Comparison of ENCODE assay signal across 25 cellular contexts in genomic region chr7:87215051-87215450, GRCh38. TPM values are rescaled to one million over a fixed set of nuclear protein-coding genes. Genes with fewer than 3 reads are reported as not detected.
DNase-seq lines count a peak whose midpoint lies in the region; ATAC-seq and TF ChIP-seq lines count a peak whose summit lies in the region.
"Had no signal": no experiment of that assay in that cellular context is flagged by ENCODE, and none has a peak within 500 bp of the region (broad histone marks: within the 10 kb centered on the region; RNA-seq: fewer than 3 reads in every experiment).

No MANE protein-coding gene starts in this region.

- peaks cover 38 to 83% (median 63%) of the 10 kb centered on the region in 4 donors for H3K4me1 Mint-ChIP-seq in CD4-positive, CD25-positive, alpha-beta regulatory T cell
- H3K4me1 Mint-ChIP-seq in naive thymus-derived CD8-positive, alpha-beta T cell: peaks cover 46 to 88% (median 79%) of the 10 kb centered on the region in 4 donors
- no peaks in the 10 kb centered on the region for H3K4me1 Mint-ChIP-seq in Calu3 (ENCODE audit: low read depth, unreplicated experiment)

- H3K36me3 ChIP-seq in CD4-positive, CD25-positive, alpha-beta regulatory T cell (ENCODE audit: control insufficient read depth, insufficient read depth, low read length): no peaks in the 10 kb centered on the region
- H3K36me3 ChIP-seq in DOHH2 (ENCODE audit: control insufficient read depth, low read length) (peaks cover 93% of the 10 kb centered on the region), SJSA1 (peaks cover 55% of the 10 kb centered on the region)
- H3K36me3 ChIP-seq: pancreas, suprapubic skin had no signal

- POLR2A ChIA-PET in naive thymus-derived CD8-positive, alpha-beta T cell (lab: Charles Lee): interaction anchor here (1.3 to 7.5 kb wide), 3 partner anchors 11 to 62 kb away, joined by 4 to 136 read pairs (median 6); partner anchors contain the start of gene DMTF1

- no peaks in the 10 kb centered on the region for H3K9me2 ChIP-seq in DOHH2 (replicated peaks; ENCODE audit: control insufficient read depth, low read length)
- H3K9me2 ChIP-seq: SK-N-SH had no signal

- peak overlapping the region; percentile 74 for H3K4me2 ChIP-seq in DOHH2 (ENCODE audit: low read length)
- H3K4me2 ChIP-seq: SK-N-SH had no signal

- H3K27ac ChIP-seq in CD4-positive, CD25-positive, alpha-beta regulatory T cell (ENCODE audit: insufficient read depth, low read length, poor library complexity, severe bottlenecking): peak overlapping the region; percentile 93
- H3K27ac ChIP-seq in DOHH2 (ENCODE audit: low read depth, low read length): peak overlapping the region; percentile 96
- H3K27ac ChIP-seq in SJSA1: peak overlapping the region; percentile 70
- H3K27ac ChIP-seq: body of pancreas, lower lobe of right lung, pancreas, suprapubic skin had no signal

- peaks cover 10% of the 10 kb centered on the region for H3K36me3 Mint-ChIP-seq in CD4-positive, CD25-positive, alpha-beta regulatory T cell
- peaks cover 0 to 10% (median 0%) of the 10 kb centered on the region in 3 donors for H3K36me3 Mint-ChIP-seq in naive thymus-derived CD8-positive, alpha-beta T cell
- peaks cover 16% of the 10 kb centered on the region for H3K36me3 Mint-ChIP-seq in Calu3 (ENCODE audit: insufficient read depth, unreplicated experiment)

- TF ChIP-seq CTCF in DOHH2 (IDR thresholded peaks at IDR 0.05; ENCODE audit: low read depth, low read length, poor library complexity, severe bottlenecking) (no peak), Calu3 (IDR thresholded peaks at IDR 0.05; ENCODE audit: unreplicated experiment) (no peak)

- no peak for ATAC-seq in CD4-positive, CD25-positive, alpha-beta regulatory T cell (ENCODE audit: low read depth in 2 of 2)
- no peak for ATAC-seq in naive thymus-derived CD8-positive, alpha-beta T cell
- ATAC-seq in HG03469 (IDR thresholded peaks at IDR 0.05; ENCODE audit: unreplicated experiment): no peak
- ATAC-seq: body of pancreas, lower lobe of right lung, pancreas had no signal

- H3K9me3 Mint-ChIP-seq in CD4-positive, CD25-positive, alpha-beta regulatory T cell: peaks cover 0 to 2% (median 0%) of the 10 kb centered on the region in 7 donors
- H3K9me3 Mint-ChIP-seq in naive thymus-derived CD8-positive, alpha-beta T cell: no peaks in the 10 kb centered on the region
- H3K9me3 Mint-ChIP-seq in Calu3 (ENCODE audit: low read depth, unreplicated experiment): no peaks in the 10 kb centered on the region

- peaks cover 41% of the 10 kb centered on the region for H3F3A ChIP-seq in DOHH2 (ENCODE audit: control insufficient read depth, insufficient read depth)

- H3K27ac Mint-ChIP-seq in CD4-positive, CD25-positive, alpha-beta regulatory T cell: peak overlapping the region in 2 of 3 donors; percentile 90 to 93
- H3K27ac Mint-ChIP-seq in naive thymus-derived CD8-positive, alpha-beta T cell: peak overlapping the region; percentile 83 to 100 (median 96)
- no peak overlapping the region for H3K27ac Mint-ChIP-seq in Calu3 (ENCODE audit: unreplicated experiment)
- H3K27ac Mint-ChIP-seq: nephron progenitor cell had no signal

- H3K27me3 Mint-ChIP-seq in CD4-positive, CD25-positive, alpha-beta regulatory T cell: no peaks in the 10 kb centered on the region
- no peaks in the 10 kb centered on the region for H3K27me3 Mint-ChIP-seq in naive thymus-derived CD8-positive, alpha-beta T cell
- H3K27me3 Mint-ChIP-seq in Calu3 (ENCODE audit: unreplicated experiment): no peaks in the 10 kb centered on the region

- intact Hi-C loops in Calu3 (cut with micrococcal nuclease; ENCODE audit: unreplicated experiment): no loop called here

- peaks cover 91% of the 10 kb centered on the region for H3K4me1 ChIP-seq in CD4-positive, CD25-positive, alpha-beta regulatory T cell (ENCODE audit: control insufficient read depth, insufficient read depth, low read length, poor library complexity, severe bottlenecking)
- H3K4me1 ChIP-seq in DOHH2 (ENCODE audit: control insufficient read depth, low read length): peaks cover 64% of the 10 kb centered on the region
- H3K4me1 ChIP-seq in SJSA1 (replicated peaks): peaks cover 68% of the 10 kb centered on the region

- H3K27me3 ChIP-seq in CD4-positive, CD25-positive, alpha-beta regulatory T cell (ENCODE audit: control insufficient read depth, insufficient read depth, low read length): no peaks in the 10 kb centered on the region
- H3K27me3 ChIP-seq in DOHH2 (ENCODE audit: control insufficient read depth, low read length) (no peaks in the 10 kb centered on the region), SJSA1 (replicated peaks) (no peaks in the 10 kb centered on the region)
- H3K27me3 ChIP-seq: body of pancreas, dorsolateral prefrontal cortex, pancreas, suprapubic skin had no signal

- peak overlapping the region; percentile 64 for H3K4me3 ChIP-seq in CD4-positive, CD25-positive, alpha-beta regulatory T cell (ENCODE audit: low read depth, low read length)
- H3K4me3 ChIP-seq in DOHH2 (ENCODE audit: low read length) (peak overlapping the region; percentile 90), SJSA1 (no peak overlapping the region)
- H3K4me3 ChIP-seq: body of pancreas, dorsolateral prefrontal cortex, lower lobe of right lung, pancreas, skin epidermis, suprapubic skin had no signal

- BruUV-seq in Calu3 (replicated peaks; lab: Mats Ljungman, UMichigan): no TSS peak

- H3K9me3 ChIP-seq in CD4-positive, CD25-positive, alpha-beta regulatory T cell (ENCODE audit: control insufficient read depth in 2 of 2, low read length in 2 of 2): no peaks in the 10 kb centered on the region
- peaks cover 22% of the 10 kb centered on the region for H3K9me3 ChIP-seq in DOHH2 (ENCODE audit: control insufficient read depth, insufficient read depth, low read length)
- H3K9me3 ChIP-seq in SJSA1 (replicated peaks): no peaks in the 10 kb centered on the region
- H3K9me3 ChIP-seq: body of pancreas, lower lobe of right lung, pancreas, SK-N-SH, suprapubic skin had no signal

- H3K4me3 Mint-ChIP-seq in CD4-positive, CD25-positive, alpha-beta regulatory T cell: peak overlapping the region in 1 of 4 donors; percentile 45
- peak overlapping the region in 6 of 10 donors; percentile 18 to 99 (median 88) for H3K4me3 Mint-ChIP-seq in naive thymus-derived CD8-positive, alpha-beta T cell
- H3K4me3 Mint-ChIP-seq in Calu3 (ENCODE audit: low read depth, unreplicated experiment): no peak overlapping the region
- H3K4me3 Mint-ChIP-seq: nephron progenitor cell had no signal

- DNase-seq in CD4-positive, CD25-positive, alpha-beta regulatory T cell: no peak
- no peak for DNase-seq in SJSA1 (ENCODE audit: low read depth in 1 of 2, low spot score in 2 of 2)
- DNase-seq in naive thymus-derived CD8-positive, alpha-beta T cell: no peak
- DNase-seq in SW480 (ENCODE audit: low spot score): no peak
- DNase-seq in Calu3: no peak
- DNase-seq: activated CD4-positive, alpha-beta T cell treated with anti-CD3 and anti-CD28 coated beads, Interleukin-2, amount 50 U/mL, for 1 hour; activated CD8-positive, alpha-beta memory T cell treated with anti-CD3 and anti-CD28 coated beads, Interleukin-2, amount 50 U/mL, for 48 hours; activated effector memory CD4-positive, alpha-beta T cell treated with anti-CD3 and anti-CD28 coated beads, Interleukin-2, amount 50 U/mL, for 16 hours; body of pancreas; dorsolateral prefrontal cortex; Kasumi-1; lower lobe of right lung; MV-4-11; NCI-H446 treated with DMSO at 0.1 percent for 48 hours; nephron progenitor cell; OCI-M1; pancreas; retina; SK-N-SH; stimulated activated CD4-positive, alpha-beta T cell treated with anti-CD3 and anti-CD28 coated beads, Interleukin-2, amount 100 ng/mL, for 24 hours; T1000 had no signal

- peaks cover 35% of the 10 kb centered on the region for H4K20me1 ChIP-seq in DOHH2 (ENCODE audit: control insufficient read depth, insufficient read depth, low read depth, low read length)

- CTCF ChIA-PET in Calu3 (lab: Charles Lee): no interaction called here

- H3K79me2 ChIP-seq in DOHH2 (ENCODE audit: control insufficient read depth, low read length): peaks cover 92% of the 10 kb centered on the region

RNA-seq across cellular contexts. Expression of gene TMEM243, which starts 4.5 kb away (rescaled TPM):
- 98.0 TPM for total RNA-seq in CD4-positive, CD25-positive, alpha-beta regulatory T cell
- 10 to 100 TPM; 56.9 to 83.9 (median 78.3) TPM for polyA plus RNA-seq in CD4-positive, CD25-positive, alpha-beta regulatory T cell
- 69.9 and 104 TPM in 2 replicates for total RNA-seq in SJSA1 (2014; rRNA removed; shearing (Covaris generic))
- 100 to 1,000 TPM; 136 to 138 TPM for total RNA-seq in naive thymus-derived CD8-positive, alpha-beta T cell
- polyA plus RNA-seq in naive thymus-derived CD8-positive, alpha-beta T cell: 10 to 100 TPM; 79.3 to 89.5 (median 82.0) TPM
- 22.1 and 23.2 TPM in 2 replicates for total RNA-seq in Calu3 (2022)
